8 cellular contexts compared by ENCODE assay signal in the genomic region with DNA sequence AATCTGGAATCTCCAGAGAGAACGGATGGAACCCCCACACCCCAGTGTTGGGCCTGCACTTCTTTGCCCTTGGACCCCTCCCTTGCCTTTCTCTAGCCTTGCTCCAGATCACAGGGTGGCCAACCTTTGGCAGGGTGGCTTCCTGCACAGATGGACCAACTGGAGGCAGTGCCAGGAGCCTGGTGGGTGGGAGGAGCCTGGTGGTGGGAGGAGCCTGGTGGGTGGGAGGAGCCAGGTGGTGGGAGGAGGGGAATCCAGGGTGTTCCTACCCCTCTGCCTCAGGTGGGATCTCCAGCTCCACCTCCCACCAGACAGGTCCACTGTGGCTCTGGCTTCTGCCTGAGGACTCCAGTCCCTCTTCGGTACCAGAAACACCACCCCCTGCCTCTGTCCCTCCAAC. TPM values are rescaled to one million over a fixed set of nuclear protein-coding genes. Genes with fewer than 3 reads are reported as not detected.
DNase-seq lines count a peak whose midpoint lies in the region; ATAC-seq and TF ChIP-seq lines count a peak whose summit lies in the region.

No MANE protein-coding gene starts in this region.

- no peak for TF ChIP-seq EP300 in ovary (IDR thresholded peaks at IDR 0.05)

- 80 to 88% (median 84%) methylated on average over 2 of the region's 2 CpGs for WGBS in ovary, 3 donors

- no peaks in the 10 kb centered on the region for H3K36me3 Mint-ChIP-seq in MCF 10A (ENCODE audit: insufficient read depth, unreplicated experiment)

- H3K4me1 ChIP-seq in OCI-LY7 (ENCODE audit: insufficient read depth, low read length, poor library complexity, severe bottlenecking): peaks cover 5% of the 10 kb centered on the region
- peaks cover 4% of the 10 kb centered on the region for H3K4me1 ChIP-seq in ovary (ENCODE audit: insufficient read depth)

- DNase-seq in G401 (ENCODE audit: low spot score): peak; percentile 36
- DNase-seq in OCI-LY7 (ENCODE audit: low spot score): peak; percentile 48
- peak; percentile 42 for DNase-seq in cerebellum (ENCODE audit: low spot score)
- DNase-seq in ovary: peak in 3 of 5 donors; percentile 32 to 48 (median 44)
- no peak for DNase-seq in omental fat pad (ENCODE audit: low spot score)
- DNase-seq in mesenteric fat pad (ENCODE audit: low spot score): no peak
- no peak for DNase-seq in MCF 10A (ENCODE audit: unreplicated experiment)

- intact Hi-C loops in OCI-LY7 (cut with micrococcal nuclease; ENCODE audit: unreplicated experiment) (no loop called here), ovary (cut with DNase I) (no loop called here), MCF 10A (cut with micrococcal nuclease) (no loop called here)

- H3K27ac ChIP-seq in OCI-LY7 (ENCODE audit: low read depth, low read length, poor library complexity, severe bottlenecking) (no peak overlapping the region), ovary (peak overlapping the region in 1 of 2 donors; percentile 64)

- no peaks in the 10 kb centered on the region for H3K79me2 ChIP-seq in OCI-LY7 (ENCODE audit: insufficient read depth, low read depth, low read length)

- POLR2A ChIA-PET in OCI-LY7 (lab: Charles Lee) (no interaction called here), MCF 10A (lab: Yijun Ruan, JAX) (interaction anchor here (0.6 kb wide), 1 partner anchor 236 kb away, joined by 4 read pairs; no protein-coding TSS in a partner anchor)

- H3K9me2 ChIP-seq in OCI-LY7 (ENCODE audit: insufficient read depth, low read length): no peaks in the 10 kb centered on the region

- in situ Hi-C loops in G401 (cut with HindIII; ENCODE audit: low sequenced_read_pairs): no loop called here

- H3K4me1 Mint-ChIP-seq in MCF 10A (ENCODE audit: insufficient read depth, unreplicated experiment): no peaks in the 10 kb centered on the region

- H3K27ac Mint-ChIP-seq in MCF 10A (ENCODE audit: low read depth, unreplicated experiment): no peak overlapping the region

- BruUV-seq in OCI-LY7 (replicated peaks; lab: Mats Ljungman, UMichigan) (no TSS peak), MCF 10A (replicated peaks; lab: Mats Ljungman, UMichigan) (no TSS peak)

- H3K4me3 Mint-ChIP-seq in MCF 10A (ENCODE audit: unreplicated experiment): no peak overlapping the region

- no peaks in the 10 kb centered on the region for H3K27me3 Mint-ChIP-seq in MCF 10A (ENCODE audit: insufficient read depth, unreplicated experiment)

- TF ChIP-seq POLR2A in ovary (IDR thresholded peaks at IDR 0.05): no peak

- CTCF ChIA-PET in OCI-LY7 (lab: Charles Lee; ENCODE audit: unreplicated experiment) (no interaction called here), MCF 10A (lab: Yijun Ruan, JAX) (interaction anchor here (0.7 kb wide), 1 partner anchor 9 kb away, joined by 5 read pairs; no protein-coding TSS in a partner anchor)

- H3K4me2 ChIP-seq in OCI-LY7 (ENCODE audit: low read length): no peak overlapping the region

- no peaks in the 10 kb centered on the region for H3K9me3 Mint-ChIP-seq in MCF 10A (ENCODE audit: unreplicated experiment)

- H3K27me3 ChIP-seq in ovary: no peaks in the 10 kb centered on the region

- no peak for ATAC-seq in GM19455 (IDR thresholded peaks at IDR 0.05; ENCODE audit: unreplicated experiment)
- no peak for ATAC-seq in omental fat pad (ENCODE audit: low FRiP score)

- H2AFZ ChIP-seq in OCI-LY7 (ENCODE audit: low read length): 0 out of 2 replicates have a peak overlapping the region, but pooled peaks have one; percentile 37

- H3K9me3 ChIP-seq in OCI-LY7 (ENCODE audit: low read length): no peaks in the 10 kb centered on the region
- no peaks in the 10 kb centered on the region for H3K9me3 ChIP-seq in ovary

- H3K36me3 ChIP-seq in OCI-LY7 (ENCODE audit: insufficient read depth, low read length): no peaks in the 10 kb centered on the region
- no peaks in the 10 kb centered on the region for H3K36me3 ChIP-seq in ovary

- H4K20me1 ChIP-seq in OCI-LY7 (ENCODE audit: insufficient read depth, low read length): no peaks in the 10 kb centered on the region

- H3K4me3 ChIP-seq in OCI-LY7 (ENCODE audit: low read depth, low read length, poor library complexity, severe bottlenecking) (no peak overlapping the region), ovary (no peak overlapping the region)

- TF ChIP-seq CTCF in OCI-LY7 (conservative IDR thresholded peaks at IDR 0.05; ENCODE audit: low read length) (no peak), ovary (IDR thresholded peaks at IDR 0.05) (no peak), omental fat pad (IDR thresholded peaks at IDR 0.05) (no peak), MCF 10A (IDR thresholded peaks at IDR 0.05; ENCODE audit: unreplicated experiment) (no peak)

RNA-seq across cellular contexts. Expression of gene ORAI1, which starts 15.0 kb away (rescaled TPM):
- total RNA-seq in G401 (2014; rRNA removed; shearing (Covaris generic)): 22.3 and 27.4 TPM in 2 replicates
- total RNA-seq in OCI-LY7 (2014; rRNA removed; shearing (Covaris generic)): 3.3 and 9.5 TPM in 2 replicates
- 19.1 and 20.1 TPM in 2 replicates for total RNA-seq in OCI-LY7 (2022)
- total RNA-seq in cerebellum: 4.0 TPM
- 10 to 100 TPM in 5 of 7 donors, 1 to 10 TPM in 2; 4.5 to 18.4 (median 12.3) TPM for total RNA-seq in ovary
- polyA plus RNA-seq in ovary: 10 to 100 TPM in 1 of 2 donors, 1 to 10 TPM in 1; 3.4 to 13.7 TPM
- 10 to 100 TPM in 2 of 4 donors, 1 to 10 TPM in 2; 6.8 to 15.4 (median 10.7) TPM for total RNA-seq in omental fat pad
- total RNA-seq in mesenteric fat pad: 19.8 TPM
- total RNA-seq in MCF 10A (2022): 12.1 and 16.3 TPM in 2 replicates

RNA-seq across cellular contexts. Expression of gene KDM2B, which starts 30.5 kb away (rescaled TPM):
- 43.8 and 73.4 TPM in 2 replicates for total RNA-seq in G401 (2014; rRNA removed; shearing (Covaris generic))
- 75.1 and 78.5 TPM in 2 replicates for total RNA-seq in OCI-LY7 (2014; rRNA removed; shearing (Covaris generic))
- 88.0 and 93.6 TPM in 2 replicates for total RNA-seq in OCI-LY7 (2022)
- 48.4 TPM for total RNA-seq in cerebellum
- 10 to 100 TPM; 14.9 to 33.6 (median 26.1) TPM for total RNA-seq in ovary
- 10 to 100 TPM; 13.2 to 17.1 TPM for polyA plus RNA-seq in ovary
- 10 to 100 TPM; 14.8 to 27.0 (median 16.7) TPM for total RNA-seq in omental fat pad
- total RNA-seq in mesenteric fat pad: 17.2 TPM
- total RNA-seq in MCF 10A (2022): 15.5 and 19.5 TPM in 2 replicates

RNA-seq across cellular contexts. Expression of gene MORN3, which starts 58.1 kb away (rescaled TPM):
- 0.41 and 0.80 TPM in 2 replicates for total RNA-seq in G401 (2014; rRNA removed; shearing (Covaris generic))
- total RNA-seq in OCI-LY7 (2014; rRNA removed; shearing (Covaris generic)): 0.32 TPM in 1 of 2 replicates, not detected in the other
- total RNA-seq in OCI-LY7 (2022): 0.13 and 0.18 TPM in 2 replicates
- total RNA-seq in cerebellum: 1.6 TPM
- 1 to 10 TPM in 2 of 7 donors, under 1 TPM in 5; 0.08 to 3.2 (median 0.65) TPM for total RNA-seq in ovary
- 1 to 10 TPM in 1 of 2 donors, under 1 TPM in 1; 0.65 to 1.2 TPM for polyA plus RNA-seq in ovary
- total RNA-seq in omental fat pad: under 1 TPM in 1 of 4 donors, not detected in 3; 0.19 TPM
- not detected for total RNA-seq in mesenteric fat pad
- 0.35 and 0.52 TPM in 2 replicates for total RNA-seq in MCF 10A (2022)

Comparison
In these comparisons a context has a peak if more than half of its experiments do, and no peak if none do; other contexts are left out.
1. DNase-seq: peak in G401 (single experiment), OCI-LY7 (single experiment), cerebellum (single experiment) and ovary (3 of 5); none in omental fat pad (single experiment), mesenteric fat pad (single experiment) and MCF 10A (single experiment).